11 cellular contexts compared by ENCODE assay signal in genomic region chr5:74953961-74954720, GRCh38.
DNase-seq lines count a peak whose midpoint lies in the region; ATAC-seq lines count a peak whose summit lies in the region.
"Had no signal": no experiment of that assay in that cellular context is flagged by ENCODE, and none has a peak within 500 bp of the region (broad histone marks: within the 10 kb centered on the region; RNA-seq: fewer than 3 reads in every experiment).

No MANE protein-coding gene starts in this region.

- H4K20me1 ChIP-seq in GM23248 (ENCODE audit: insufficient read depth): no peaks in the 10 kb centered on the region

- no peaks in the 10 kb centered on the region for H3K9me2 ChIP-seq in GM23248 (ENCODE audit: insufficient read depth)

- DNase-seq in AG20443 (ENCODE audit: low spot score) (peak; percentile 30), GM23248 (peak; percentile 59), SJSA1 (ENCODE audit: low read depth in 1 of 2, low spot score in 2 of 2) (peak; percentile 80 to 85), kidney tubule cell (ENCODE audit: low spot score) (peak; percentile 90), NCI-H2081 (lab: John Stamatoyannopoulos, UW) (no peak), DMS79 (lab: John Stamatoyannopoulos, UW) (no peak)
- no peak for DNase-seq in activated CD4-positive, alpha-beta T cell treated with anti-CD3 and anti-CD28 coated beads for 48 hours
- DNase-seq: activated gamma-delta T cell treated with Interleukin-2 at 50 U/mL for 16 hours, esophagus squamous epithelium had no signal

- WGBS in GM23248 (ENCODE audit: low coverage in 1 of 2, low lambda C conversion rate in 2 of 2, missing lambda C conversion rate in 2 of 2), 2 experiments: 60 to 61% methylated on average over 8 of the region's 8 CpGs

- peak overlapping the region; percentile 24 for H3K27ac ChIP-seq in GM23248
- H3K27ac ChIP-seq in SJSA1: peak overlapping the region; percentile 93
- H3K27ac ChIP-seq: esophagus squamous epithelium, suprapubic skin had no signal

- no peak overlapping the region for H3K9ac ChIP-seq in GM23248

- 0 out of 2 replicates have a peak overlapping the region, but pooled peaks have one; percentile 4 for H2AFZ ChIP-seq in GM23248

- H3K36me3 ChIP-seq in GM23248 (ENCODE audit: low read depth) (no peaks in the 10 kb centered on the region), SJSA1 (no peaks in the 10 kb centered on the region)
- H3K36me3 ChIP-seq: esophagus squamous epithelium, suprapubic skin had no signal

- no peak overlapping the region for H3K4me3 ChIP-seq in GM23248
- no peak overlapping the region for H3K4me3 ChIP-seq in SJSA1
- H3K4me3 ChIP-seq: esophagus squamous epithelium, suprapubic skin had no signal

- H3K4me1 ChIP-seq in GM23248 (ENCODE audit: insufficient read depth): peaks cover 48% of the 10 kb centered on the region
- H3K4me1 ChIP-seq in SJSA1 (replicated peaks): peaks cover 57% of the 10 kb centered on the region
- H3K4me1 ChIP-seq: esophagus squamous epithelium had no signal

- H3K4me2 ChIP-seq in GM23248 (ENCODE audit: unreplicated experiment): peak overlapping the region; percentile 60

- no peak for ATAC-seq in GM18517 (IDR thresholded peaks at IDR 0.05; ENCODE audit: unreplicated experiment)

- in situ Hi-C loops in GM23248 (cut with MboI): no loop called here

- H3K79me2 ChIP-seq in GM23248 (ENCODE audit: insufficient read depth): no peaks in the 10 kb centered on the region

- no peaks in the 10 kb centered on the region for H3K9me3 ChIP-seq in GM23248 (ENCODE audit: low read depth)
- H3K9me3 ChIP-seq in SJSA1 (replicated peaks): 0 out of 2 replicates have a peak, but pooled peaks cover 3% of the 10 kb centered on the region
- H3K9me3 ChIP-seq: esophagus squamous epithelium, suprapubic skin had no signal

- peaks cover 46% of the 10 kb centered on the region for H3F3A ChIP-seq in GM23248 (ENCODE audit: insufficient read depth)

- no peaks in the 10 kb centered on the region for H3K27me3 ChIP-seq in GM23248 (replicated peaks; ENCODE audit: insufficient read depth)
- no peaks in the 10 kb centered on the region for H3K27me3 ChIP-seq in SJSA1 (replicated peaks)
- H3K27me3 ChIP-seq: esophagus squamous epithelium, suprapubic skin had no signal

Comparison
In these comparisons a context has a peak if more than half of its experiments do, and no peak if none do; other contexts are left out.
1. DNase-seq: peak in AG20443 (single experiment), GM23248 (single experiment), SJSA1 (2 of 2) and kidney tubule cell (single experiment); none in NCI-H2081 (0 of 2), DMS79 (single experiment) and activated CD4-positive, alpha-beta T cell treated with anti-CD3 and anti-CD28 coated beads for 48 hours (single experiment).